ENCODE assay signal across 15 cellular contexts in genomic region chr6:125194980-125195379, GRCh38. TPM values are rescaled to one million over a fixed set of nuclear protein-coding genes. Genes with fewer than 3 reads are reported as not detected.
"Had no signal": no experiment of that assay in that cellular context is flagged by ENCODE, and none has a peak within 500 bp of the region (broad histone marks: within the 10 kb centered on the region; RNA-seq: fewer than 3 reads in every experiment).

No MANE protein-coding gene starts in this region.

- H3K27me3 ChIP-seq: ascending aorta, cardiac muscle cell, colonic mucosa had no signal

- ATAC-seq: activated CD4-positive, alpha-beta T cell treated with anti-CD3 and anti-CD28 coated beads for 36 hours; activated T-cell treated with anti-CD3 and anti-CD28 coated beads, Interleukin-2, amount 50 U/mL, for 72 hours; left ventricle myocardium superior; stimulated activated naive CD8-positive, alpha-beta T cell treated with anti-CD3 and anti-CD28 coated beads, Interleukin-15, Interleukin-2, amounts not matched to agents 100 U/mL and 50 U/mL, for 24 hours had no signal

- H3K4me3 ChIP-seq: ascending aorta, cardiac muscle cell, colonic mucosa had no signal

- DNase-seq: activated CD4-positive, alpha-beta memory T cell treated with anti-CD3 and anti-CD28 coated beads, Interleukin-2, amount 10 ng/mL, durations not matched to agents 7 days and 5 days; activated CD4-positive, alpha-beta T cell treated with anti-CD3 and anti-CD28 coated beads for 36 hours; activated naive CD8-positive, alpha-beta T cell treated with anti-CD3 and anti-CD28 coated beads, Interleukin-2, amount 10 ng/mL, durations not matched to agents 7 days and 5 days; activated T-cell treated with anti-CD3 and anti-CD28 coated beads, Interleukin-2, amount 50 U/mL, for 72 hours; colonic mucosa; effector CD4-positive, alpha-beta T cell; foreskin melanocyte; left ventricle myocardium superior; mesenchymal stem cell; stimulated activated CD4-positive, alpha-beta T cell treated with anti-CD3 and anti-CD28 coated beads, Interleukin-4, amount 100 ng/mL, for 1 hour; stimulated activated CD8-positive, alpha-beta memory T cell treated with anti-CD3 and anti-CD28 coated beads, Interleukin-4, amount 100 ng/mL, for 48 hours; stimulated activated naive CD8-positive, alpha-beta T cell treated with anti-CD3 and anti-CD28 coated beads, Interleukin-15, Interleukin-2, amounts not matched to agents 100 U/mL and 50 U/mL, for 24 hours had no signal

- H3K27ac ChIP-seq: cardiac muscle cell, colonic mucosa, VCaP had no signal

- H3K36me3 ChIP-seq: ascending aorta, cardiac muscle cell, colonic mucosa had no signal

- H3K4me1 ChIP-seq: colonic mucosa had no signal

- H3K9me3 ChIP-seq: ascending aorta, colonic mucosa had no signal

RNA-seq across cellular contexts. Expression of gene TPD52L1, which starts 41.4 kb away (rescaled TPM):
- total RNA-seq: activated CD4-positive, alpha-beta memory T cell treated with anti-CD3 and anti-CD28 coated beads, Interleukin-2, amount 10 ng/mL, durations not matched to agents 7 days and 5 days; activated naive CD8-positive, alpha-beta T cell treated with anti-CD3 and anti-CD28 coated beads, Interleukin-2, amount 10 ng/mL, durations not matched to agents 7 days and 5 days had no signal
